23 cellular contexts compared by ENCODE assay signal in genomic region chr13:44938854-44939253, GRCh38.
"Had no signal": no experiment of that assay in that cellular context is flagged by ENCODE, and none has a peak within 500 bp of the region (broad histone marks: within the 10 kb centered on the region; RNA-seq: fewer than 3 reads in every experiment).

No MANE protein-coding gene starts in this region.

- H3K4me3 ChIP-seq: body of pancreas, K562 had no signal

- ATAC-seq: activated CD4-positive, alpha-beta T cell treated with anti-CD3 and anti-CD28 coated beads for 36 hours; activated CD8-positive, alpha-beta T cell treated with anti-CD3 and anti-CD28 coated beads, Interleukin-2, amount 10 ng/mL, durations not matched to agents 7 days and 5 days; body of pancreas; K562; T-helper 17 cell had no signal

- H3K9me3 Mint-ChIP-seq: activated naive CD4-positive, alpha-beta T cell treated with anti-CD3 and anti-CD28 coated beads, Interleukin-2, amount 50 U/mL, for 24 hours had no signal

- H3K4me1 ChIP-seq: body of pancreas had no signal

- H3K4me1 Mint-ChIP-seq: T-helper 17 cell had no signal

- DNase-seq: activated CD4-positive, alpha-beta T cell treated with anti-CD3 and anti-CD28 coated beads for 36 hours; activated CD4-positive, alpha-beta T cell treated with anti-CD3 and anti-CD28 coated beads, Interleukin-2, amount 50 U/mL, for 4 hours; activated CD8-positive, alpha-beta memory T cell treated with anti-CD3 and anti-CD28 coated beads, Interleukin-2, amount 50 U/mL, for 48 hours; activated CD8-positive, alpha-beta T cell treated with anti-CD3 and anti-CD28 coated beads, Interleukin-2, amount 10 ng/mL, durations not matched to agents 7 days and 5 days; activated T-cell treated with anti-CD3 and anti-CD28 coated beads, Interleukin-2, amount 50 U/mL, for 1 hour; aorta; body of pancreas; central memory CD4-positive, alpha-beta T cell; Kasumi-1; NCI-H1105; NCI-H1436; NCI-H187; NCI-H2081; NCI-H510A treated with DMSO at 0.1 percent for 48 hours; NCI-H69; NK-92 treated with Interleukin-12 subunit alpha and Interleukin-12 subunit beta, amount 100 ng/mL, for 24 hours; SIG-M5; T-helper 17 cell; T1000 had no signal

- FAIRE-seq: bronchial epithelial cell, K562 had no signal

- H3K4me3 Mint-ChIP-seq: activated CD4-positive, alpha-beta T cell treated with anti-CD3 and anti-CD28 coated beads for 36 hours; activated CD8-positive, alpha-beta T cell treated with anti-CD3 and anti-CD28 coated beads, Interleukin-2, amount 10 ng/mL, durations not matched to agents 7 days and 5 days; activated naive CD4-positive, alpha-beta T cell treated with anti-CD3 and anti-CD28 coated beads, Interleukin-2, amount 50 U/mL, for 24 hours; T-helper 17 cell had no signal

- H3K9me3 ChIP-seq: body of pancreas had no signal

- H3K27ac Mint-ChIP-seq: activated CD4-positive, alpha-beta T cell treated with anti-CD3 and anti-CD28 coated beads for 36 hours; activated CD8-positive, alpha-beta T cell treated with anti-CD3 and anti-CD28 coated beads, Interleukin-2, amount 10 ng/mL, durations not matched to agents 7 days and 5 days; activated naive CD4-positive, alpha-beta T cell treated with anti-CD3 and anti-CD28 coated beads, Interleukin-2, amount 50 U/mL, for 24 hours; T-helper 17 cell had no signal

- H3K27ac ChIP-seq: body of pancreas, VCaP had no signal

- H3K27me3 Mint-ChIP-seq: activated CD4-positive, alpha-beta T cell treated with anti-CD3 and anti-CD28 coated beads for 36 hours; activated naive CD4-positive, alpha-beta T cell treated with anti-CD3 and anti-CD28 coated beads, Interleukin-2, amount 50 U/mL, for 24 hours; T-helper 17 cell had no signal
